In genomic region chr15:75955720-75956119, GRCh38 we compare ENCODE assay signal across 21 cellular contexts. TPM values are rescaled to one million over a fixed set of nuclear protein-coding genes. Genes with fewer than 3 reads are reported as not detected.
DNase-seq lines count a peak whose midpoint lies in the region; ATAC-seq, FAIRE-seq and TF ChIP-seq lines count a peak whose summit lies in the region.
"Had no signal": no experiment of that assay in that cellular context is flagged by ENCODE, and none has a peak within 500 bp of the region (broad histone marks: within the 10 kb centered on the region; RNA-seq: fewer than 3 reads in every experiment).

No MANE protein-coding gene starts in this region.

- H2AFZ ChIP-seq in Loucy (ENCODE audit: low read length), result no peak overlapping the region

- H3K4me3 ChIP-seq in A549 (no peak overlapping the region), Loucy (ENCODE audit: low read length, poor library complexity, severe bottlenecking) (no peak overlapping the region)

- FAIRE-seq in A549 (lab: Jason Lieb, UNC), result no peak

- H3F3A ChIP-seq in Loucy (ENCODE audit: low read depth), result no peaks in the 10 kb centered on the region

- no peak overlapping the region for H3K27ac Mint-ChIP-seq in neural crest cell (ENCODE audit: unreplicated experiment)
- no peak overlapping the region for H3K27ac Mint-ChIP-seq in CD14-positive monocyte
- H3K27ac Mint-ChIP-seq in activated T-helper 17 cell treated with anti-CD3 and anti-CD28 coated beads, Interleukin-2, amount 50 U/mL, for 72 hours, result no peak overlapping the region
- H3K27ac Mint-ChIP-seq: CD4-positive, alpha-beta memory T cell had no signal

- no peaks in the 10 kb centered on the region for H3K27me3 ChIP-seq in Loucy (ENCODE audit: insufficient read depth, low read length, poor library complexity, severe bottlenecking)

- TF ChIP-seq CTCF in A549 (IDR thresholded peaks at IDR 0.05) (no peak), GM12873 (IDR thresholded peaks at IDR 0.05; ENCODE audit: insufficient read depth, low read depth, low read length, missing control alignments) (peak; percentile 19), Loucy (conservative IDR thresholded peaks at IDR 0.05; ENCODE audit: low read length) (peak; percentile 21; the same call in 1 of the 2 replicates), neural crest cell (conservative IDR thresholded peaks at IDR 0.05) (peak; percentile 46), CD14-positive monocyte (IDR thresholded peaks at IDR 0.05) (no peak)

- H3K9me3 Mint-ChIP-seq in neural crest cell (no peaks in the 10 kb centered on the region), CD14-positive monocyte (no peaks in the 10 kb centered on the region)
- no peaks in the 10 kb centered on the region for H3K9me3 Mint-ChIP-seq in activated T-helper 17 cell treated with anti-CD3 and anti-CD28 coated beads, Interleukin-2, amount 50 U/mL, for 72 hours
- H3K9me3 Mint-ChIP-seq: CD4-positive, alpha-beta memory T cell had no signal

- H3K27me3 Mint-ChIP-seq in neural crest cell (ENCODE audit: low read depth) (no peaks in the 10 kb centered on the region), CD14-positive monocyte (ENCODE audit: low read depth in 3 of 3) (no peaks in the 10 kb centered on the region)
- peaks cover 32% of the 10 kb centered on the region for H3K27me3 Mint-ChIP-seq in activated T-helper 17 cell treated with anti-CD3 and anti-CD28 coated beads, Interleukin-2, amount 50 U/mL, for 72 hours

- TF ChIP-seq POLR2A in A549 (IDR thresholded peaks at IDR 0.05; ENCODE audit: low read length), result no peak

- no peaks in the 10 kb centered on the region for H3K79me2 ChIP-seq in Loucy (ENCODE audit: insufficient read depth, low read length)

- H3K9me2 ChIP-seq in Loucy (replicated peaks; ENCODE audit: low read depth, low read length), result no peaks in the 10 kb centered on the region

- no peak for TF ChIP-seq EP300 in A549 (IDR thresholded peaks at IDR 0.05)

- TF ChIP-seq RAD21 in A549 (conservative IDR thresholded peaks at IDR 0.05 in 1 of 2, IDR thresholded peaks at IDR 0.05 in 1 of 2), result no peak

- H4K20me1 ChIP-seq in Loucy (ENCODE audit: insufficient read depth, low read length, poor library complexity, severe bottlenecking), result no peaks in the 10 kb centered on the region

- DNase-seq in A549 (ENCODE audit: low read depth in 1 of 2, low spot score in 1 of 2) (no peak), neural crest cell (ENCODE audit: low read depth, low spot score) (no peak), CD14-positive monocyte (ENCODE audit: low spot score) (no peak), GM03348 (ENCODE audit: low spot score) (no peak), NCI-H1436 treated with DMSO at 0.1 percent for 48 hours (lab: John Stamatoyannopoulos, UW) (no peak)
- DNase-seq: ACHN; AML-193; CD4-positive, alpha-beta memory T cell; DMS153; DMS79; GF-D8; GOT3; H7 had no signal

- CTCF ChIA-PET in A549 (lab: Yijun Ruan, JAX), result interaction anchor here (1.4 kb wide), 1 partner anchor 11 kb away, joined by 4 read pairs; no protein-coding TSS in a partner anchor

- H3K9ac ChIP-seq in Loucy (ENCODE audit: low read depth, low read length, poor library complexity, severe bottlenecking), result no peak overlapping the region
- H3K9ac ChIP-seq: KMS-11 had no signal

- no peaks in the 10 kb centered on the region for H3K36me3 ChIP-seq in Loucy (ENCODE audit: insufficient read depth, low read length)

- no peaks in the 10 kb centered on the region for H3K4me1 ChIP-seq in A549
- H3K4me1 ChIP-seq in Loucy (ENCODE audit: insufficient read depth, low read length, poor library complexity, severe bottlenecking), result peaks cover 7% of the 10 kb centered on the region

- no peak overlapping the region for H3K4me2 ChIP-seq in A549
- no peak overlapping the region for H3K4me2 ChIP-seq in Loucy (ENCODE audit: low read depth, low read length, poor library complexity, severe bottlenecking)
- H3K4me2 ChIP-seq: KMS-11 had no signal

- POLR2A ChIA-PET in A549 (lab: Yijun Ruan, JAX), result interaction anchor here (0.6 kb wide), 1 partner anchor 381 kb away, joined by 3 read pairs; the partner anchor contains the start of gene ISL2

- intact Hi-C loops in CD14-positive monocyte (cut with micrococcal nuclease), result no loop called here

- ATAC-seq in A549, result peak; percentile 60 to 77; a peak in 4 of 6 replicates
- no peak for ATAC-seq in activated T-helper 17 cell treated with anti-CD3 and anti-CD28 coated beads, Interleukin-2, amount 50 U/mL, for 72 hours (replicated peaks)

- 61% methylated on average over 1 of the region's 1 CpG for WGBS in A549 (ENCODE audit: missing lambda C conversion rate)

- no peaks in the 10 kb centered on the region for H3K9me3 ChIP-seq in A549
- H3K9me3 ChIP-seq in Loucy (ENCODE audit: insufficient read depth, low read depth, low read length), result no peaks in the 10 kb centered on the region

- H3K4me3 Mint-ChIP-seq in neural crest cell, result no peak overlapping the region
- H3K4me3 Mint-ChIP-seq in CD14-positive monocyte, result no peak overlapping the region
- H3K4me3 Mint-ChIP-seq in activated T-helper 17 cell treated with anti-CD3 and anti-CD28 coated beads, Interleukin-2, amount 50 U/mL, for 72 hours, result no peak overlapping the region
- H3K4me3 Mint-ChIP-seq: CD4-positive, alpha-beta memory T cell had no signal

- H3K27ac ChIP-seq in A549, result no peak overlapping the region
- H3K27ac ChIP-seq: C4-2B, KMS-11 had no signal

- H3K36me3 Mint-ChIP-seq in neural crest cell (ENCODE audit: low read depth) (no peaks in the 10 kb centered on the region), CD14-positive monocyte (peaks cover 0 to 10% of the 10 kb centered on the region in 2 donors)
- no peaks in the 10 kb centered on the region for H3K36me3 Mint-ChIP-seq in activated T-helper 17 cell treated with anti-CD3 and anti-CD28 coated beads, Interleukin-2, amount 50 U/mL, for 72 hours (ENCODE audit: low read depth)
- H3K36me3 Mint-ChIP-seq: CD4-positive, alpha-beta memory T cell had no signal

- H3K4me1 Mint-ChIP-seq in neural crest cell (no peaks in the 10 kb centered on the region), CD14-positive monocyte (peaks cover 17% of the 10 kb centered on the region)
- no peaks in the 10 kb centered on the region for H3K4me1 Mint-ChIP-seq in activated T-helper 17 cell treated with anti-CD3 and anti-CD28 coated beads, Interleukin-2, amount 50 U/mL, for 72 hours

TF ChIP-seq in A549, 52 proteins besides CTCF, POLR2A, EP300 and RAD21:
- TF ChIP-seq EHF (CRISPR knock-in tag; IDR thresholded peaks at IDR 0.05) (no peak), HEYL (CRISPR knock-in tag; IDR thresholded peaks at IDR 0.05) (no peak), ZFP36 (IDR thresholded peaks at IDR 0.05; ENCODE audit: borderline replicate concordance, partially characterized antibody) (no peak), HES2 (IDR thresholded peaks at IDR 0.05) (no peak), USF2 (IDR thresholded peaks at IDR 0.05) (no peak)
TF ChIP-seq in A549: peak in this region for 0.

RNA-seq across cellular contexts. Expression of gene FBXO22, which starts 52.0 kb away (rescaled TPM):
- polyA plus RNA-seq in A549 (2011; rRNA removed) (123 and 133 TPM in 2 replicates), A549 (2017; fragmentation: RNase III; extraction: RNeasy Plus Mini Kit Qiagen cat#74134 plus additional on column Dnase treatment) (74.6 to 76.2 TPM (median 75.1 TPM) in 3 replicates), CD14-positive monocyte (10 to 100 TPM; 12.3 to 12.8 TPM)
- polyA plus RNA-seq in A549 (2012; cell fraction: cytosol; rRNA removed), result 53.2 and 59.2 TPM in 2 replicates
- 30.1 and 32.7 TPM in 2 replicates for polyA plus RNA-seq in A549 (2012; cell fraction: nucleus; rRNA removed)
- 81.7 and 82.0 TPM in 2 replicates for polyA minus RNA-seq in A549 (2011; rRNA and poly(A)+ RNA removed)
- 51.9 and 53.8 TPM in 2 replicates for total RNA-seq in neural crest cell
- 10 to 100 TPM; 36.8 to 55.1 TPM for total RNA-seq in activated T-helper 17 cell treated with anti-CD3 and anti-CD28 coated beads, Interleukin-2, amount 50 U/mL, for 72 hours

RNA-seq across cellular contexts. Expression of gene NRG4, which starts 56.5 kb away (rescaled TPM):
- polyA plus RNA-seq in A549 (2011; rRNA removed) (8.0 and 9.2 TPM in 2 replicates), A549 (2017; fragmentation: RNase III; extraction: RNeasy Plus Mini Kit Qiagen cat#74134 plus additional on column Dnase treatment) (0.56 to 2.2 TPM (median 1.00 TPM) in 3 replicates), CD14-positive monocyte (under 1 TPM; 0.20 to 0.44 TPM)
- polyA plus RNA-seq in A549 (2012; cell fraction: cytosol; rRNA removed), result 2.0 and 3.4 TPM in 2 replicates
- 0.25 and 0.42 TPM in 2 replicates for polyA plus RNA-seq in A549 (2012; cell fraction: nucleus; rRNA removed)
- 1.9 and 2.0 TPM in 2 replicates for polyA minus RNA-seq in A549 (2011; rRNA and poly(A)+ RNA removed)
- not detected in 2 replicates for total RNA-seq in neural crest cell
- not detected for total RNA-seq in activated T-helper 17 cell treated with anti-CD3 and anti-CD28 coated beads, Interleukin-2, amount 50 U/mL, for 72 hours
- total RNA-seq: A172; CD4-positive, alpha-beta memory T cell; HT-29 had no signal
- polyA plus RNA-seq: BJ; CD4-positive, alpha-beta memory T cell had no signal

Comparison
In these comparisons a context has a peak if more than half of its experiments do, and no peak if none do; other contexts are left out.
1. CTCF ChIP-seq: peak in GM12873 (single experiment), Loucy (single experiment) and neural crest cell (single experiment); none in A549 (single experiment) and CD14-positive monocyte (single experiment).